1 cellular context compared by ENCODE assay signal in genomic region chr19:34172661-34173144, GRCh38.
TF ChIP-seq lines count a peak whose summit lies in the region.

No MANE protein-coding gene starts in this region.

TF ChIP-seq in K562, 482 proteins besides CTCF, POLR2A, EP300 and RAD21 (continued from another document):
- TF ChIP-seq, protein P1, sequence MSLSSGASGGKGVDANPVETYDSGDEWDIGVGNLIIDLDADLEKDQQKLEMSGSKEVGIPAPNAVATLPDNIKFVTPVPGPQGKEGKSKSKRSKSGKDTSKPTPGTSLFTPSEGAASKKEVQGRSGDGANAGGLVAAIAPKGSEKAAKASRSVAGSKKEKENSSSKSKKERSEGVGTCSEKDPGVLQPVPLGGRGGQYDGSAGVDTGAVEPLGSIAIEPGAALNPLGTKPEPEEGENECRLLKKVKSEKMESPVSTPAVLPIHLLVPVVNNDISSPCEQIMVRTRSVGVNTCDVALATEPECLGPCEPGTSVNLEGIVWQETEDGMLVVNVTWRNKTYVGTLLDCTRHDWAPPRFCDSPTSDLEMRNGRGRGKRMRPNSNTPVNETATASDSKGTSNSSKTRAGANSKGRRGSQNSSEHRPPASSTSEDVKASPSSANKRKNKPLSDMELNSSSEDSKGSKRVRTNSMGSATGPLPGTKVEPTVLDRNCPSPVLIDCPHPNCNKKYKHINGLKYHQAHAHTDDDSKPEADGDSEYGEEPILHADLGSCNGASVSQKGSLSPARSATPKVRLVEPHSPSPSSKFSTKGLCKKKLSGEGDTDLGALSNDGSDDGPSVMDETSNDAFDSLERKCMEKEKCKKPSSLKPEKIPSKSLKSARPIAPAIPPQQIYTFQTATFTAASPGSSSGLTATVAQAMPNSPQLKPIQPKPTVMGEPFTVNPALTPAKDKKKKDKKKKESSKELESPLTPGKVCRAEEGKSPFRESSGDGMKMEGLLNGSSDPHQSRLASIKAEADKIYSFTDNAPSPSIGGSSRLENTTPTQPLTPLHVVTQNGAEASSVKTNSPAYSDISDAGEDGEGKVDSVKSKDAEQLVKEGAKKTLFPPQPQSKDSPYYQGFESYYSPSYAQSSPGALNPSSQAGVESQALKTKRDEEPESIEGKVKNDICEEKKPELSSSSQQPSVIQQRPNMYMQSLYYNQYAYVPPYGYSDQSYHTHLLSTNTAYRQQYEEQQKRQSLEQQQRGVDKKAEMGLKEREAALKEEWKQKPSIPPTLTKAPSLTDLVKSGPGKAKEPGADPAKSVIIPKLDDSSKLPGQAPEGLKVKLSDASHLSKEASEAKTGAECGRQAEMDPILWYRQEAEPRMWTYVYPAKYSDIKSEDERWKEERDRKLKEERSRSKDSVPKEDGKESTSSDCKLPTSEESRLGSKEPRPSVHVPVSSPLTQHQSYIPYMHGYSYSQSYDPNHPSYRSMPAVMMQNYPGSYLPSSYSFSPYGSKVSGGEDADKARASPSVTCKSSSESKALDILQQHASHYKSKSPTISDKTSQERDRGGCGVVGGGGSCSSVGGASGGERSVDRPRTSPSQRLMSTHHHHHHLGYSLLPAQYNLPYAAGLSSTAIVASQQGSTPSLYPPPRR (CRISPR knock-in tag; IDR thresholded peaks at IDR 0.05; ENCODE audit: borderline replicate concordance) = 0 out of 2 replicates have a peak, but pooled peaks have one; percentile 21
- peak; percentile 30; the same call in 1 of the 2 replicates for TF ChIP-seq RBFOX2 (IDR thresholded peaks at IDR 0.05; ENCODE audit: low read depth, low read length)
- peak; percentile 21 for TF ChIP-seq FUS (optimal IDR thresholded peaks at IDR 0.05; ENCODE audit: low read depth, low read length)
- TF ChIP-seq ZFX (CRISPR knock-in tag; IDR thresholded peaks at IDR 0.05) = peak; percentile 76; the same call in 1 of the 2 replicates
- TF ChIP-seq CHD1 (IDR thresholded peaks at IDR 0.05; ENCODE audit: low read length) = peak; percentile 97
- 0 out of 2 replicates have a peak, but pooled peaks have one; percentile 19 for TF ChIP-seq ELF2 (CRISPR knock-in tag; IDR thresholded peaks at IDR 0.05)
- TF ChIP-seq, protein P2, sequence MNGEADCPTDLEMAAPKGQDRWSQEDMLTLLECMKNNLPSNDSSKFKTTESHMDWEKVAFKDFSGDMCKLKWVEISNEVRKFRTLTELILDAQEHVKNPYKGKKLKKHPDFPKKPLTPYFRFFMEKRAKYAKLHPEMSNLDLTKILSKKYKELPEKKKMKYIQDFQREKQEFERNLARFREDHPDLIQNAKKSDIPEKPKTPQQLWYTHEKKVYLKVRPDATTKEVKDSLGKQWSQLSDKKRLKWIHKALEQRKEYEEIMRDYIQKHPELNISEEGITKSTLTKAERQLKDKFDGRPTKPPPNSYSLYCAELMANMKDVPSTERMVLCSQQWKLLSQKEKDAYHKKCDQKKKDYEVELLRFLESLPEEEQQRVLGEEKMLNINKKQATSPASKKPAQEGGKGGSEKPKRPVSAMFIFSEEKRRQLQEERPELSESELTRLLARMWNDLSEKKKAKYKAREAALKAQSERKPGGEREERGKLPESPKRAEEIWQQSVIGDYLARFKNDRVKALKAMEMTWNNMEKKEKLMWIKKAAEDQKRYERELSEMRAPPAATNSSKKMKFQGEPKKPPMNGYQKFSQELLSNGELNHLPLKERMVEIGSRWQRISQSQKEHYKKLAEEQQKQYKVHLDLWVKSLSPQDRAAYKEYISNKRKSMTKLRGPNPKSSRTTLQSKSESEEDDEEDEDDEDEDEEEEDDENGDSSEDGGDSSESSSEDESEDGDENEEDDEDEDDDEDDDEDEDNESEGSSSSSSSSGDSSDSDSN (IDR thresholded peaks at IDR 0.05; ENCODE audit: borderline replicate concordance in 1 of 2, low read depth in 2 of 2, low read length in 2 of 2) = peak; percentile 80 to 82; a peak in 2 of 4 replicates
- TF ChIP-seq ETV1 (tag; conservative IDR thresholded peaks at IDR 0.05; ENCODE audit: low read depth) = no peak
- TF ChIP-seq, protein P3, sequence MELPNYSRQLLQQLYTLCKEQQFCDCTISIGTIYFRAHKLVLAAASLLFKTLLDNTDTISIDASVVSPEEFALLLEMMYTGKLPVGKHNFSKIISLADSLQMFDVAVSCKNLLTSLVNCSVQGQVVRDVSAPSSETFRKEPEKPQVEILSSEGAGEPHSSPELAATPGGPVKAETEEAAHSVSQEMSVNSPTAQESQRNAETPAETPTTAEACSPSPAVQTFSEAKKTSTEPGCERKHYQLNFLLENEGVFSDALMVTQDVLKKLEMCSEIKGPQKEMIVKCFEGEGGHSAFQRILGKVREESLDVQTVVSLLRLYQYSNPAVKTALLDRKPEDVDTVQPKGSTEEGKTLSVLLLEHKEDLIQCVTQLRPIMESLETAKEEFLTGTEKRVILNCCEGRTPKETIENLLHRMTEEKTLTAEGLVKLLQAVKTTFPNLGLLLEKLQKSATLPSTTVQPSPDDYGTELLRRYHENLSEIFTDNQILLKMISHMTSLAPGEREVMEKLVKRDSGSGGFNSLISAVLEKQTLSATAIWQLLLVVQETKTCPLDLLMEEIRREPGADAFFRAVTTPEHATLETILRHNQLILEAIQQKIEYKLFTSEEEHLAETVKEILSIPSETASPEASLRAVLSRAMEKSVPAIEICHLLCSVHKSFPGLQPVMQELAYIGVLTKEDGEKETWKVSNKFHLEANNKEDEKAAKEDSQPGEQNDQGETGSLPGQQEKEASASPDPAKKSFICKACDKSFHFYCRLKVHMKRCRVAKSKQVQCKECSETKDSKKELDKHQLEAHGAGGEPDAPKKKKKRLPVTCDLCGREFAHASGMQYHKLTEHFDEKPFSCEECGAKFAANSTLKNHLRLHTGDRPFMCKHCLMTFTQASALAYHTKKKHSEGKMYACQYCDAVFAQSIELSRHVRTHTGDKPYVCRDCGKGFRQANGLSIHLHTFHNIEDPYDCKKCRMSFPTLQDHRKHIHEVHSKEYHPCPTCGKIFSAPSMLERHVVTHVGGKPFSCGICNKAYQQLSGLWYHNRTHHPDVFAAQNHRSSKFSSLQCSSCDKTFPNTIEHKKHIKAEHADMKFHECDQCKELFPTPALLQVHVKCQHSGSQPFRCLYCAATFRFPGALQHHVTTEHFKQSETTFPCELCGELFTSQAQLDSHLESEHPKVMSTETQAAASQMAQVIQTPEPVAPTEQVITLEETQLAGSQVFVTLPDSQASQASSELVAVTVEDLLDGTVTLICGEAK (IDR thresholded peaks at IDR 0.05) = no peak
- TF ChIP-seq, protein P3 (CRISPR knock-in tag; IDR thresholded peaks at IDR 0.05) = no peak
- TF ChIP-seq NONO (IDR thresholded peaks at IDR 0.05; ENCODE audit: low read depth in 2 of 2, low read length in 1 of 2) = peak in 1 of 2 experiments; percentile 0; a peak in 1 of 4 replicates
- TF ChIP-seq RAD51 (IDR thresholded peaks at IDR 0.05; ENCODE audit: borderline replicate concordance, low read depth) = no peak
- peak; percentile 16 for TF ChIP-seq CCNT2 (IDR thresholded peaks at IDR 0.05; ENCODE audit: borderline replicate concordance, extremely low read depth, insufficient read length, low read depth, low read length)
- TF ChIP-seq SP1 (CRISPR knock-in tag; IDR thresholded peaks at IDR 0.05) = peak; percentile 7; the same call in 1 of the 2 replicates
- TF ChIP-seq, protein P4, sequence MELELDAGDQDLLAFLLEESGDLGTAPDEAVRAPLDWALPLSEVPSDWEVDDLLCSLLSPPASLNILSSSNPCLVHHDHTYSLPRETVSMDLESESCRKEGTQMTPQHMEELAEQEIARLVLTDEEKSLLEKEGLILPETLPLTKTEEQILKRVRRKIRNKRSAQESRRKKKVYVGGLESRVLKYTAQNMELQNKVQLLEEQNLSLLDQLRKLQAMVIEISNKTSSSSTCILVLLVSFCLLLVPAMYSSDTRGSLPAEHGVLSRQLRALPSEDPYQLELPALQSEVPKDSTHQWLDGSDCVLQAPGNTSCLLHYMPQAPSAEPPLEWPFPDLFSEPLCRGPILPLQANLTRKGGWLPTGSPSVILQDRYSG (tag; conservative IDR thresholded peaks at IDR 0.05; ENCODE audit: low read depth) = 0 out of 2 replicates have a peak, but pooled peaks have one; percentile 26
- no peak for TF ChIP-seq ZNF507 (tag; conservative IDR thresholded peaks at IDR 0.05)
- TF ChIP-seq NFE2 (IDR thresholded peaks at IDR 0.05; ENCODE audit: low read depth) = no peak
- no peak for TF ChIP-seq DPF2 (IDR thresholded peaks at IDR 0.05)
- TF ChIP-seq SAP30 (IDR thresholded peaks at IDR 0.05; ENCODE audit: borderline replicate concordance, insufficient read depth, low read depth, low read length, poor library complexity, severe bottlenecking) = peak; percentile 17
- TF ChIP-seq NFRKB (IDR thresholded peaks at IDR 0.05; ENCODE audit: low read depth) = 0 out of 2 replicates have a peak, but pooled peaks have one; percentile 42
